In the genomic region with DNA sequence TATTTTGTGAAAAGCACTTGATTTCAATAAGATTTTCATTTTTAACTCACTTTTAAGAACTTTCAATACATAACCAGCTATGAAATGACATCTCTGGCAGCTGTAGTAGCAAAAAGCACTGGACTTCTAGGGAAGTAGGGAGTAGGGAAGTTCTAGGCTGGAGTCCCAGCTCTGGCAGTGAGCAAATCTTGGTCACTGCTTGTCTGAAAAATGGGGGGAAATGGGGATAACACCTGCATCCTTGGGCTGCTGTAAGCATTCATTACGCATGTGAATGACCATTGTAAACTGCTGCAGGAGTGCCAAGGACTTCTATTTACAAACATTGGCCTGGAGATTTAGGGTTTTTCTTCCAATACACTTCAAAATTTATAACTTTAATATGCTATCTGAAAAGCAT, we compare ENCODE assay signal across 2 cellular contexts.
TF ChIP-seq lines count a peak whose summit lies in the region.

No MANE protein-coding gene starts in this region.

TF ChIP-seq in IMR-90, 13 proteins besides CTCF, POLR2A, EP300 and RAD21:
- TF ChIP-seq MAZ (IDR thresholded peaks at IDR 0.05; ENCODE audit: borderline replicate concordance, low read depth, low read length) = no peak
- no peak for TF ChIP-seq BHLHE40 (IDR thresholded peaks at IDR 0.05; ENCODE audit: low read depth, low read length)
- TF ChIP-seq SMC3 (IDR thresholded peaks at IDR 0.05; ENCODE audit: low read depth, low read length) = no peak
- TF ChIP-seq RCOR1 (IDR thresholded peaks at IDR 0.05; ENCODE audit: insufficient replicate concordance, low read length) = no peak
- TF ChIP-seq ELK1 (IDR thresholded peaks at IDR 0.05; ENCODE audit: borderline replicate concordance, low read depth, low read length) = no peak
- no peak for TF ChIP-seq CEBPB (IDR thresholded peaks at IDR 0.05; ENCODE audit: low read depth, low read length)
- no peak for TF ChIP-seq RFX5 (IDR thresholded peaks at IDR 0.05; ENCODE audit: low read depth, low read length)
- TF ChIP-seq NFE2L2 (IDR thresholded peaks at IDR 0.05; ENCODE audit: low read depth, low read length) = no peak
- no peak for TF ChIP-seq FOS (IDR thresholded peaks at IDR 0.05; ENCODE audit: low read depth, low read length)
- TF ChIP-seq MAFK (IDR thresholded peaks at IDR 0.05; ENCODE audit: low read depth, low read length) = no peak
- TF ChIP-seq MXI1 (IDR thresholded peaks at IDR 0.05; ENCODE audit: borderline replicate concordance, low read depth, low read length) = no peak
- TF ChIP-seq USF2 (IDR thresholded peaks at IDR 0.05; ENCODE audit: low read depth, low read length) = no peak
- TF ChIP-seq CHD1 (IDR thresholded peaks at IDR 0.05; ENCODE audit: low read depth, low read length) = no peak

TF ChIP-seq in H1, 55 proteins besides CTCF, POLR2A, EP300 and RAD21:
- TF ChIP-seq TAF1 (IDR thresholded peaks at IDR 0.05; ENCODE audit: low read depth, low read length) (no peak), HDAC2 (IDR thresholded peaks at IDR 0.05; ENCODE audit: borderline replicate concordance in 1 of 2, low read depth in 2 of 2, low read length in 2 of 2) (no peak), SP2 (IDR thresholded peaks at IDR 0.05; ENCODE audit: low read length) (no peak), KDM1A (IDR thresholded peaks at IDR 0.05; ENCODE audit: borderline replicate concordance, low read length) (no peak), YY1 (IDR thresholded peaks at IDR 0.05; ENCODE audit: low read depth, low read length) (no peak), HDAC6 (IDR thresholded peaks at IDR 0.05; ENCODE audit: low read depth, low read length) (no peak), E2F6 (IDR thresholded peaks at IDR 0.05) (no peak), SIX5 (IDR thresholded peaks at IDR 0.05; ENCODE audit: low read depth, low read length) (no peak)
